Comparison of ENCODE assay signal across 14 cellular contexts in the genomic region with DNA sequence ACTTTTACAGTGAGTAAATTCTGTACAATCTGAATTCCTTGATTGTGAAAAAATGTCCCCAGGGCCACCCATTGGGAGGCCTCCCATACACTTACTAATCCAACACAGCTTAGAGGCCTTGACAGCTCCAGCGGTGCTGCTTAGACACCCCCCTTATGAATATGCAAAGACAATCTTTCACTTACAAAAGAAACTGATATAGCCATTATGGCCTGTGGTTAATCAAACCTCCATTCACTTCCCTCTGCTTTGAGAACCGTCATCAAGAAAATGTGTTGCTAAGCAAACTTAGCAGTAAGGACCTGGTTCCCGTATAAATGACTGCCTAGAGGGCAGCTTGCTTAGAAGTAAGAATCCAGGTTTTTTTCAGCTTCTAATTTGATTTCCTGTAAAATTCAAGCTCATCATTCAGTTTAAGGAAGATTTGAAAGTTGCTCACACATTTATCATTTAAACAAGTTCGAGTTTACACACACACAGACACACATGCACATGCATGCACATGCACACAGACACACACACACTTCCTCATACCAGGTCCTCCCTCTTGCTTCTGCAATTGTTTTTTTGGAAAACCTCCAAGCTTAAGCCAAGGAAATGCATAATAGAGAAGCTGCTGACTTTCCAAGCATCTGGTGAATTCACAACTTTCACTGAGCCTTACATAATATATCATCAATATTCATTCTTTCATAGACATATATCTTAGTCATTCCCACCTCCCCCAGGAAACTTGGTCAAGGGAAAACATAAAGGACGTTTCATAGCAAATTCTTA.
DNase-seq lines count a peak whose midpoint lies in the region; ATAC-seq and TF ChIP-seq lines count a peak whose summit lies in the region.
"Had no signal": no experiment of that assay in that cellular context is flagged by ENCODE, and none has a peak within 500 bp of the region (broad histone marks: within the 10 kb centered on the region; RNA-seq: fewer than 3 reads in every experiment).

No MANE protein-coding gene starts in this region.

- TF ChIP-seq CTCF in nephron (IDR thresholded peaks at IDR 0.05; ENCODE audit: unreplicated experiment in 3 of 3) (no peak), BE2C (IDR thresholded peaks at IDR 0.05; ENCODE audit: low read depth, low read length) (no peak)

- ATAC-seq in GM18907 (IDR thresholded peaks at IDR 0.05; ENCODE audit: unreplicated experiment) (no peak), HG02938 (IDR thresholded peaks at IDR 0.05; ENCODE audit: unreplicated experiment) (no peak)
- ATAC-seq: stimulated activated naive CD8-positive, alpha-beta T cell treated with anti-CD3 and anti-CD28 coated beads, Interleukin-15, amount 100 ng/mL, for 72 hours had no signal

- peak; percentile 11 for DNase-seq in ELF-1 (ENCODE audit: low read depth, low spot score)
- peak; percentile 86 for DNase-seq in NOMO-1 treated with DMSO at 0.1 percent for 48 hours (lab: John Stamatoyannopoulos, UW; ENCODE audit: unreplicated experiment)
- DNase-seq in fibroblast of gingiva (ENCODE audit: low read depth): peak; percentile 7
- DNase-seq in BE2C: no peak
- no peak for DNase-seq in posterior vena cava (ENCODE audit: low spot score)
- DNase-seq: activated CD4-positive, CD25-positive, alpha-beta regulatory T cell; CD4-positive, alpha-beta T cell; hippocampal formation; NCI-H1417 treated with DMSO at 0.1 percent for 48 hours; stimulated activated CD4-positive, alpha-beta T cell treated with anti-CD3 and anti-CD28 coated beads, Interleukin-1b, Interleukin-23, amount 100 ng/mL, for 48 hours; stimulated activated naive CD8-positive, alpha-beta T cell treated with anti-CD3 and anti-CD28 coated beads, Interleukin-15, amount 100 ng/mL, for 72 hours had no signal

- H3K27me3 ChIP-seq in BE2C: no peaks in the 10 kb centered on the region

- no peaks in the 10 kb centered on the region for H3K27me3 Mint-ChIP-seq in nephron (ENCODE audit: low read depth)
- H3K27me3 Mint-ChIP-seq: CD4-positive, alpha-beta T cell; stimulated activated naive CD8-positive, alpha-beta T cell treated with anti-CD3 and anti-CD28 coated beads, Interleukin-15, amount 100 ng/mL, for 72 hours had no signal

- H3K36me3 Mint-ChIP-seq in nephron (ENCODE audit: low read depth): no peaks in the 10 kb centered on the region

- peaks cover 34% of the 10 kb centered on the region for H3K4me1 Mint-ChIP-seq in nephron
- H3K4me1 Mint-ChIP-seq: stimulated activated naive CD8-positive, alpha-beta T cell treated with anti-CD3 and anti-CD28 coated beads, Interleukin-15, amount 100 ng/mL, for 72 hours had no signal

- no peaks in the 10 kb centered on the region for H3K4me1 ChIP-seq in BE2C

- H3K27ac Mint-ChIP-seq in nephron: peak overlapping the region; percentile 96 to 97 (median 96)
- H3K27ac Mint-ChIP-seq: CD4-positive, alpha-beta T cell; stimulated activated naive CD8-positive, alpha-beta T cell treated with anti-CD3 and anti-CD28 coated beads, Interleukin-15, amount 100 ng/mL, for 72 hours had no signal

- peaks cover 6% of the 10 kb centered on the region for H3K9me3 Mint-ChIP-seq in nephron
- H3K9me3 Mint-ChIP-seq: CD4-positive, alpha-beta T cell; stimulated activated naive CD8-positive, alpha-beta T cell treated with anti-CD3 and anti-CD28 coated beads, Interleukin-15, amount 100 ng/mL, for 72 hours had no signal

- no peak overlapping the region for H3K4me3 ChIP-seq in BE2C (ENCODE audit: low read depth, low read length)

- no peaks in the 10 kb centered on the region for H3K36me3 ChIP-seq in BE2C

- intact Hi-C loops in posterior vena cava (cut with DNase I): loop anchor here in 1 of 2 donors (2.0 kb wide), 1 partner anchor 213 kb away; no protein-coding TSS in a partner anchor

- H3K9me3 ChIP-seq in BE2C: no peaks in the 10 kb centered on the region

- peak overlapping the region in 2 of 3 experiments; percentile 12 to 14 for H3K4me3 Mint-ChIP-seq in nephron
- H3K4me3 Mint-ChIP-seq: CD4-positive, alpha-beta T cell; stimulated activated naive CD8-positive, alpha-beta T cell treated with anti-CD3 and anti-CD28 coated beads, Interleukin-15, amount 100 ng/mL, for 72 hours had no signal

Comparison
In these comparisons a context has a peak if more than half of its experiments do, and no peak if none do; other contexts are left out.
1. DNase-seq: peak in ELF-1 (single experiment), NOMO-1 treated with DMSO at 0.1 percent for 48 hours (single experiment) and fibroblast of gingiva (single experiment); none in BE2C (single experiment) and posterior vena cava (single experiment).